ENCODE assay signal across 12 cellular contexts in genomic region chr15:72781621-72782020, GRCh38. TPM values are rescaled to one million over a fixed set of nuclear protein-coding genes. Genes with fewer than 3 reads are reported as not detected.
A peak's percentile ranks its signal among the peaks of the same experiment; 100 is the strongest.
DNase-seq lines count a peak whose midpoint lies in the region; ATAC-seq and TF ChIP-seq lines count a peak whose summit lies in the region.
"Had no signal": no experiment of that assay in that cellular context is flagged by ENCODE, and none has a peak within 500 bp of the region (broad histone marks: within the 10 kb centered on the region; RNA-seq: fewer than 3 reads in every experiment).

No MANE protein-coding gene starts in this region.

- TF ChIP-seq CTCF in Calu3 (IDR thresholded peaks at IDR 0.05; ENCODE audit: unreplicated experiment) (no peak), neural crest cell (conservative IDR thresholded peaks at IDR 0.05) (no peak)

- H3K9ac ChIP-seq in adipocyte (ENCODE audit: low read length) = peak overlapping the region; percentile 95

- BruUV-seq in Calu3 (replicated peaks; lab: Mats Ljungman, UMichigan) = no TSS peak

- peak overlapping the region; percentile 87 for H3K4me3 Mint-ChIP-seq in Calu3 (ENCODE audit: low read depth, unreplicated experiment)
- peak overlapping the region; percentile 56 to 99 (median 82) for H3K4me3 Mint-ChIP-seq in IgD-negative memory B cell
- peak overlapping the region; percentile 83 for H3K4me3 Mint-ChIP-seq in neural crest cell

- H3K27me3 ChIP-seq in adipocyte (replicated peaks; ENCODE audit: control insufficient read depth, insufficient read depth, low read length) = no peaks in the 10 kb centered on the region
- H3K27me3 ChIP-seq: cardiac muscle cell, Peyer's patch had no signal

- peak overlapping the region; percentile 84 for H3K4me3 ChIP-seq in adipocyte (ENCODE audit: low read length)

- intact Hi-C loops in Calu3 (cut with micrococcal nuclease; ENCODE audit: unreplicated experiment) = loop anchor here (5.0 kb wide), 1 partner anchor 301 kb away; no protein-coding TSS in a partner anchor

- H3K9me3 Mint-ChIP-seq in Calu3 (ENCODE audit: low read depth, unreplicated experiment) (no peaks in the 10 kb centered on the region), IgD-negative memory B cell (no peaks in the 10 kb centered on the region), neural crest cell (no peaks in the 10 kb centered on the region)

- H3K9me3 ChIP-seq in adipocyte (ENCODE audit: control insufficient read depth, low read length) = no peaks in the 10 kb centered on the region
- H3K9me3 ChIP-seq: Peyer's patch had no signal

- H3K4me1 Mint-ChIP-seq in Calu3 (ENCODE audit: low read depth, unreplicated experiment) (peaks cover 21% of the 10 kb centered on the region), IgD-negative memory B cell (peaks cover 23 to 49% (median 40%) of the 10 kb centered on the region in 3 donors), neural crest cell (peaks cover 40% of the 10 kb centered on the region)

- no peak for DNase-seq in Calu3
- DNase-seq in adipocyte (ENCODE audit: low read depth) = no peak
- no peak for DNase-seq in neural crest cell (ENCODE audit: low read depth, low spot score)
- no peak for DNase-seq in stimulated activated CD4-positive, alpha-beta T cell treated with anti-CD3 and anti-CD28 coated beads, Interleukin-2, amount 100 ng/mL, for 48 hours
- DNase-seq in DMS79 (lab: John Stamatoyannopoulos, UW) = no peak
- no peak for DNase-seq in NCI-H345 treated with DMSO at 0.1 percent for 48 hours (lab: John Stamatoyannopoulos, UW; ENCODE audit: unreplicated experiment)
- DNase-seq: foreskin melanocyte, NCI-H1417 treated with DMSO at 0.1 percent for 48 hours, Peyer's patch had no signal

- peaks cover 24% of the 10 kb centered on the region for H3K36me3 Mint-ChIP-seq in Calu3 (ENCODE audit: insufficient read depth, unreplicated experiment)
- peaks cover 18% of the 10 kb centered on the region for H3K36me3 Mint-ChIP-seq in IgD-negative memory B cell
- no peaks in the 10 kb centered on the region for H3K36me3 Mint-ChIP-seq in neural crest cell (ENCODE audit: low read depth)

- H3K27me3 Mint-ChIP-seq in Calu3 (ENCODE audit: unreplicated experiment) = no peaks in the 10 kb centered on the region
- H3K27me3 Mint-ChIP-seq in IgD-negative memory B cell = no peaks in the 10 kb centered on the region
- H3K27me3 Mint-ChIP-seq in neural crest cell (ENCODE audit: low read depth) = no peaks in the 10 kb centered on the region

- H3K4me1 ChIP-seq in adipocyte (ENCODE audit: control insufficient read depth, insufficient read depth, low read length) = peaks cover 40% of the 10 kb centered on the region

- CTCF ChIA-PET in Calu3 (lab: Charles Lee) = no interaction called here

- no peak for ATAC-seq in HG02759 (IDR thresholded peaks at IDR 0.05; ENCODE audit: unreplicated experiment)

- no peak overlapping the region for H3K27ac Mint-ChIP-seq in Calu3 (ENCODE audit: unreplicated experiment)
- peak overlapping the region; percentile 8 to 47 (median 23) for H3K27ac Mint-ChIP-seq in IgD-negative memory B cell
- no peak overlapping the region for H3K27ac Mint-ChIP-seq in neural crest cell (ENCODE audit: unreplicated experiment)

- peaks cover 15% of the 10 kb centered on the region for H3K36me3 ChIP-seq in adipocyte (ENCODE audit: control insufficient read depth, insufficient read depth, low read length, severe bottlenecking)
- H3K36me3 ChIP-seq: cardiac muscle cell had no signal

RNA-seq across cellular contexts. Expression of gene ADPGK, which starts 1.9 kb away (rescaled TPM):
- total RNA-seq in Calu3 (2022) (82.7 and 84.4 TPM in 2 replicates), neural crest cell (39.7 and 41.8 TPM in 2 replicates)
- polyA plus RNA-seq in IgD-negative memory B cell = 94.9 TPM

Comparison
In these comparisons a context has a peak if more than half of its experiments do, and no peak if none do; other contexts are left out.
1. H3K27ac Mint-ChIP-seq: peak in IgD-negative memory B cell (3 of 3); none in Calu3 (single experiment) and neural crest cell (single experiment).
2. Peak in every context shown above with its lines, with median percentiles within 50 percentile points of each other: H3K4me3 Mint-ChIP-seq.